In the genomic region with DNA sequence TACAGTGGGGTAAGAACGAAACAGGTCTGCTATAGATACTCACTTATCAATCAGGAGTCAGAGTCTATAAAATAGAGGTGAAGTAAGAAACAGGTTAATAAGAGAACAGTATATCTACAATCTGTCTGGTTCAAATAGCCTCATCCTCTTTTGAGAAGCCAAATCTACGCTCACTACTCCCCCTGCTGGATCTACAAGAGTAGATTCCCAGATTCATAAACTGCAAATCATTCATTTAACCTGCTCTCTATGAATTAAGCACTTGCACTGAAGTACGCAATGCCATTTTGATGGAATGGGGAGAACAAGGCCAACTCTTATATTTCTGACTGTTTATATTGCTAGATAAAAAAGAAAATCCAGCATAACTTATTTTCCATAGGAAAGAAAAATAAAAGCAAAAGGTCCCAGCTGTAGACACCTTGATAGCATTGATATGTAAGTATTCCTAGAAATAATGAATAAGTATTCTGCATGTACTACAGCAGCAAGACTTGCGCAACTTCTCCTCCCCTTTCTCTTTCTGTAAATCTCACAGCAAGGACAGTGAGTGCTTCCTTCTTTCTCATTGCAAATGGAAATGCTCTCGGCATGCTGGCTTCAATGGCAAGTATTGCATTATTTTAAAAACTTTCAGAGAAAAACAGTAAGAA, we compare ENCODE assay signal across 8 cellular contexts.
DNase-seq lines count a peak whose midpoint lies in the region; ATAC-seq and TF ChIP-seq lines count a peak whose summit lies in the region.

No MANE protein-coding gene starts in this region.

- no peaks in the 10 kb centered on the region for H3K4me1 ChIP-seq in Caco-2

- no TSS peak for BruUV-seq in Caco-2 (replicated peaks; lab: Mats Ljungman, UMichigan)

- no peaks in the 10 kb centered on the region for H3K9me3 ChIP-seq in Caco-2

- POLR2A ChIA-PET in Caco-2 (lab: Charles Lee) = no interaction called here

- intact Hi-C loops in Caco-2 (cut with micrococcal nuclease; ENCODE audit: unreplicated experiment) = loop anchor here (1.0 kb wide), 4 partner anchors 67 to 190 kb away; partner anchors contain the start of gene RFX6

- H3K27me3 Mint-ChIP-seq in Caco-2 (ENCODE audit: insufficient read depth, unreplicated experiment) = no peaks in the 10 kb centered on the region

- DNase-seq in Caco-2 = peak in 1 of 2 experiments; percentile 60
- peak; percentile 96 for DNase-seq in NCI-H2029 (lab: John Stamatoyannopoulos, UW)
- DNase-seq in iPS DF 4.7 (ENCODE audit: extremely low read depth, low spot score) = peak; percentile 33
- DNase-seq in superior temporal gyrus (ENCODE audit: extremely low spot score) = peak; percentile 79
- no peak for DNase-seq in stimulated activated CD8-positive, alpha-beta memory T cell treated with anti-CD3 and anti-CD28 coated beads, Interleukin-4, amount 100 ng/mL, for 48 hours

- H3K4me1 Mint-ChIP-seq in Caco-2 (ENCODE audit: low read depth, unreplicated experiment) = no peaks in the 10 kb centered on the region

- no peaks in the 10 kb centered on the region for H3K36me3 Mint-ChIP-seq in Caco-2 (ENCODE audit: insufficient read depth, unreplicated experiment)

- CTCF ChIA-PET in Caco-2 (lab: Charles Lee) = interaction anchor here (0.6 to 1.6 kb wide), 2 partner anchors 88 to 198 kb away, joined by 3 to 13 read pairs; no protein-coding TSS in a partner anchor

- H3K36me3 ChIP-seq in Caco-2 (ENCODE audit: control insufficient read depth, insufficient read depth, low read length) = no peaks in the 10 kb centered on the region

- H3K4me3 Mint-ChIP-seq in Caco-2 (ENCODE audit: unreplicated experiment) = no peak overlapping the region

- peak; percentile 89 for ATAC-seq in GM18867 (IDR thresholded peaks at IDR 0.05; ENCODE audit: unreplicated experiment)
- peak; percentile 82 for ATAC-seq in HG02981 (IDR thresholded peaks at IDR 0.05; ENCODE audit: unreplicated experiment)

- H3K9me3 Mint-ChIP-seq in Caco-2 (ENCODE audit: unreplicated experiment) = no peaks in the 10 kb centered on the region

- H3K4me3 ChIP-seq in Caco-2 (ENCODE audit: low read depth, low read length) = no peak overlapping the region
- H3K4me3 ChIP-seq in WI38 (ENCODE audit: low read depth, low read length) = no peak overlapping the region

- H3K27ac Mint-ChIP-seq in Caco-2 (ENCODE audit: unreplicated experiment) = no peak overlapping the region

- H3K27me3 ChIP-seq in Caco-2 (replicated peaks; ENCODE audit: control insufficient read depth, insufficient read depth, low read length) = 0 out of 2 replicates have a peak, but pooled peaks cover 1% of the 10 kb centered on the region

- TF ChIP-seq CTCF in Caco-2 (IDR thresholded peaks at IDR 0.05; ENCODE audit: insufficient read depth in 1 of 2, low read depth in 1 of 2, low read length in 1 of 2, severe bottlenecking in 1 of 2, unreplicated experiment in 1 of 2) (peak; percentile 71 to 76), WI38 (IDR thresholded peaks at IDR 0.05; ENCODE audit: low read depth, low read length) (peak; percentile 58; the same call in 1 of the 2 replicates)
